1 cellular context compared by ENCODE assay signal in genomic region chr20:13638162-13638495, GRCh38.
A peak's percentile ranks its signal among the peaks of the same experiment; 100 is the strongest.
TF ChIP-seq lines count a peak whose summit lies in the region.

No MANE protein-coding gene starts in this region.

TF ChIP-seq in HEK293, 187 proteins besides CTCF, POLR2A, EP300 and RAD21 (continued from another document):
- no peak for TF ChIP-seq ZNF692 (tag by site-specific recombination; IDR thresholded peaks at IDR 0.05)
- no peak for TF ChIP-seq ZNF350 (tag by site-specific recombination; IDR thresholded peaks at IDR 0.05)
- TF ChIP-seq ZNF223 (tag by site-specific recombination; IDR thresholded peaks at IDR 0.05) = no peak
- TF ChIP-seq ZBTB49 (tag by site-specific recombination; IDR thresholded peaks at IDR 0.05; ENCODE audit: low read depth) = no peak
- no peak for TF ChIP-seq PRDM4 (tag by site-specific recombination; IDR thresholded peaks at IDR 0.05)
- no peak for TF ChIP-seq ZNF121 (tag by site-specific recombination; IDR thresholded peaks at IDR 0.05)
- TF ChIP-seq OSR2 (tag by site-specific recombination; IDR thresholded peaks at IDR 0.05) = peak; percentile 46; the same call in 1 of the 2 replicates
- TF ChIP-seq ZNF132 (tag by site-specific recombination; IDR thresholded peaks at IDR 0.05; ENCODE audit: borderline replicate concordance) = no peak
- TF ChIP-seq KLF9 (tag by site-specific recombination; IDR thresholded peaks at IDR 0.05; ENCODE audit: low read depth) = no peak
- no peak for TF ChIP-seq ZNF248 (tag by site-specific recombination; IDR thresholded peaks at IDR 0.05)
- peak; percentile 84; the same call in 1 of the 2 replicates for TF ChIP-seq ZNF394 (tag by site-specific recombination; IDR thresholded peaks at IDR 0.05; ENCODE audit: borderline replicate concordance)
- no peak for TF ChIP-seq ZSCAN4 (tag by site-specific recombination; IDR thresholded peaks at IDR 0.05)
- TF ChIP-seq ZBTB8A (tag by site-specific recombination; IDR thresholded peaks at IDR 0.05) = no peak
- peak; percentile 89 for TF ChIP-seq ZNF341 (tag by site-specific recombination; IDR thresholded peaks at IDR 0.05; ENCODE audit: low read depth)
- peak; percentile 83 for TF ChIP-seq ZNF513 (tag by site-specific recombination; IDR thresholded peaks at IDR 0.05)
- TF ChIP-seq ZNF423 (tag by site-specific recombination; IDR thresholded peaks at IDR 0.05) = no peak
- TF ChIP-seq ZNF664 (tag by site-specific recombination; IDR thresholded peaks at IDR 0.05) = no peak
- TF ChIP-seq ZNF518A (tag by site-specific recombination; conservative IDR thresholded peaks at IDR 0.05; ENCODE audit: low read depth) = no peak
- TF ChIP-seq SP2 (tag by site-specific recombination; IDR thresholded peaks at IDR 0.05) = no peak
- TF ChIP-seq EGR2 (tag by site-specific recombination; IDR thresholded peaks at IDR 0.05; ENCODE audit: low read depth) = no peak
- no peak for TF ChIP-seq KLF17 (tag by site-specific recombination; IDR thresholded peaks at IDR 0.05)
- TF ChIP-seq ZFP41 (tag by site-specific recombination; IDR thresholded peaks at IDR 0.05; ENCODE audit: borderline replicate concordance) = no peak
- no peak for TF ChIP-seq ZBTB44 (tag by site-specific recombination; IDR thresholded peaks at IDR 0.05)
- TF ChIP-seq ZNF600 (tag by site-specific recombination; IDR thresholded peaks at IDR 0.05) = peak; percentile 32; the same call in 1 of the 2 replicates
- no peak for TF ChIP-seq ZNF169 (tag by site-specific recombination; IDR thresholded peaks at IDR 0.05)
- TF ChIP-seq ZNF140 (tag by site-specific recombination; IDR thresholded peaks at IDR 0.05) = no peak
- TF ChIP-seq ZFP37 (tag by site-specific recombination; IDR thresholded peaks at IDR 0.05) = no peak
- peak; percentile 92 for TF ChIP-seq PRDM1 (tag by site-specific recombination; IDR thresholded peaks at IDR 0.05)
- TF ChIP-seq BCL6B (tag by site-specific recombination; IDR thresholded peaks at IDR 0.05) = no peak
TF ChIP-seq in HEK293: peak in this region for 11.
